ENCODE assay signal across 21 cellular contexts in the genomic region with DNA sequence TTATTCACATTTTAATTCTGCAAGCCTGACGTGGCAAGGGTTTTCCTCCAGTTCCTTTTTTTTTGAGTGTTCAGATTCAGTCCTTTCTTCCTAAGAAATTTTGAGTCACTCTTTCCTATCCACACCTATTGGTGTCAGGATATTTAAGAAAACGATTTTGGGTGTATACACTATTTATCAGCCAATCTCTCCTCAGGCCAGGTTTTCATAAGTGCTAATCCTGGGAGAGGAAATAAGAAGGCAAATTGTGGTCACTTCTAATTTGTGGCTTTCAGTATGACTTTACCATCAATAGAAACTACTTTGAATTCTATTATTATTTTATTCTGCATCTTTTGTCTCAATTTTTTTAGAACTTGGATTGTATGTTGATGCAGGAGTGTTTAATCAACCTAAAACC.
A peak's percentile ranks its signal among the peaks of the same experiment; 100 is the strongest.
DNase-seq lines count a peak whose midpoint lies in the region; ATAC-seq and TF ChIP-seq lines count a peak whose summit lies in the region.
"Had no signal": no experiment of that assay in that cellular context is flagged by ENCODE, and none has a peak within 500 bp of the region (broad histone marks: within the 10 kb centered on the region; RNA-seq: fewer than 3 reads in every experiment).

No MANE protein-coding gene starts in this region.

- H3K9me3 Mint-ChIP-seq in activated naive CD8-positive, alpha-beta T cell treated with anti-CD3 and anti-CD28 coated beads, Interleukin-2, amount 50 U/mL, for 24 hours: no peaks in the 10 kb centered on the region
- peaks cover 3% of the 10 kb centered on the region for H3K9me3 Mint-ChIP-seq in activated naive CD8-positive, alpha-beta T cell treated with anti-CD3 and anti-CD28 coated beads for 36 hours
- peaks cover 8% of the 10 kb centered on the region for H3K9me3 Mint-ChIP-seq in activated T-helper 17 cell treated with anti-CD3 and anti-CD28 coated beads, Interleukin-2, amount 50 U/mL, for 72 hours
- H3K9me3 Mint-ChIP-seq in stimulated activated naive B cell treated with anti-CD40 and anti-IgM and Interleukin-4, amounts not matched to agents 10 μg/mL and 1 μg/mL and 100 μg/mL, for 72 hours: peaks cover 7% of the 10 kb centered on the region in 2 donors

- no peak for DNase-seq in activated naive CD8-positive, alpha-beta T cell treated with anti-CD3 and anti-CD28 coated beads, Interleukin-2, amount 50 U/mL, for 24 hours
- no peak for DNase-seq in activated naive CD8-positive, alpha-beta T cell treated with anti-CD3 and anti-CD28 coated beads for 36 hours
- peak; percentile 65 for DNase-seq in M059J (ENCODE audit: low read depth)
- DNase-seq in stimulated activated naive B cell treated with anti-CD40 and anti-IgM and Interleukin-4, amounts not matched to agents 10 μg/mL and 1 μg/mL and 100 μg/mL, for 72 hours: no peak
- DNase-seq in esophagus muscularis mucosa (ENCODE audit: extremely low spot score): no peak
- DNase-seq in stimulated activated naive CD4-positive, alpha-beta T cell treated with Interleukin-2 at 50 U/mL for 16 hours (lab: John Stamatoyannopoulos, UW): no peak
- DNase-seq in T1000 (lab: John Stamatoyannopoulos, UW): no peak
- DNase-seq: BE2C; CD4-positive, alpha-beta T cell; CD8-positive, alpha-beta memory T cell; DMS 273 treated with DMSO at 0.1 percent for 48 hours; DMS79; EL; GDM1; GM23248; H7; HCEC 1CT had no signal

- H3K27me3 ChIP-seq in esophagus muscularis mucosa: no peaks in the 10 kb centered on the region
- H3K27me3 ChIP-seq: BE2C; BLaER1 treated with 17β-estradiol and CSF1 and Interleukin-3, amounts not matched to agents 10 nM and 100 nM had no signal

- no peak for TF ChIP-seq CTCF in esophagus muscularis mucosa (IDR thresholded peaks at IDR 0.05)

- H3K36me3 ChIP-seq in esophagus muscularis mucosa: no peaks in the 10 kb centered on the region
- H3K36me3 ChIP-seq: BE2C; BLaER1 treated with 17β-estradiol and CSF1 and Interleukin-3, amounts not matched to agents 10 nM and 100 nM had no signal

- no peak for TF ChIP-seq POLR2A in esophagus muscularis mucosa (IDR thresholded peaks at IDR 0.05; ENCODE audit: low read depth)

- intact Hi-C loops in esophagus muscularis mucosa (cut with DNase I): no loop called here

- H3K27ac Mint-ChIP-seq in activated naive CD8-positive, alpha-beta T cell treated with anti-CD3 and anti-CD28 coated beads, Interleukin-2, amount 50 U/mL, for 24 hours: no peak overlapping the region
- H3K27ac Mint-ChIP-seq in activated naive CD8-positive, alpha-beta T cell treated with anti-CD3 and anti-CD28 coated beads for 36 hours: no peak overlapping the region
- no peak overlapping the region for H3K27ac Mint-ChIP-seq in activated T-helper 17 cell treated with anti-CD3 and anti-CD28 coated beads, Interleukin-2, amount 50 U/mL, for 72 hours
- no peak overlapping the region for H3K27ac Mint-ChIP-seq in stimulated activated naive B cell treated with anti-CD40 and anti-IgM and Interleukin-4, amounts not matched to agents 10 μg/mL and 1 μg/mL and 100 μg/mL, for 72 hours
- H3K27ac Mint-ChIP-seq: CD14-positive monocyte; CD4-positive, alpha-beta T cell; CD8-positive, alpha-beta memory T cell had no signal

- 55% methylated on average over 2 of the region's 2 CpGs for WGBS in esophagus muscularis mucosa

- H3K27ac ChIP-seq in esophagus muscularis mucosa (replicated peaks in 1 of 4): no peak overlapping the region
- H3K27ac ChIP-seq: 22Rv1; BLaER1 treated with 17β-estradiol and CSF1 and Interleukin-3, amounts not matched to agents 10 nM and 100 nM; GM23248 had no signal

- no peaks in the 10 kb centered on the region for H3K27me3 Mint-ChIP-seq in activated naive CD8-positive, alpha-beta T cell treated with anti-CD3 and anti-CD28 coated beads, Interleukin-2, amount 50 U/mL, for 24 hours
- H3K27me3 Mint-ChIP-seq in activated naive CD8-positive, alpha-beta T cell treated with anti-CD3 and anti-CD28 coated beads for 36 hours: no peaks in the 10 kb centered on the region
- H3K27me3 Mint-ChIP-seq in activated T-helper 17 cell treated with anti-CD3 and anti-CD28 coated beads, Interleukin-2, amount 50 U/mL, for 72 hours: no peaks in the 10 kb centered on the region
- no peaks in the 10 kb centered on the region for H3K27me3 Mint-ChIP-seq in stimulated activated naive B cell treated with anti-CD40 and anti-IgM and Interleukin-4, amounts not matched to agents 10 μg/mL and 1 μg/mL and 100 μg/mL, for 72 hours
- H3K27me3 Mint-ChIP-seq: CD4-positive, alpha-beta T cell; CD8-positive, alpha-beta memory T cell had no signal

- no peak overlapping the region for H3K4me3 ChIP-seq in esophagus muscularis mucosa
- H3K4me3 ChIP-seq: BLaER1 treated with 17β-estradiol and CSF1 and Interleukin-3, amounts not matched to agents 10 nM and 100 nM; GM23248 had no signal

- H3K4me1 ChIP-seq in esophagus muscularis mucosa: no peaks in the 10 kb centered on the region
- H3K4me1 ChIP-seq: BE2C had no signal

- ATAC-seq in activated naive CD8-positive, alpha-beta T cell treated with anti-CD3 and anti-CD28 coated beads, Interleukin-2, amount 50 U/mL, for 24 hours: peak; percentile 57
- ATAC-seq in activated T-helper 17 cell treated with anti-CD3 and anti-CD28 coated beads, Interleukin-2, amount 50 U/mL, for 72 hours (replicated peaks): peak; percentile 18
- ATAC-seq in stimulated activated naive B cell treated with anti-CD40 and anti-IgM and Interleukin-4, amounts not matched to agents 10 μg/mL and 1 μg/mL and 100 μg/mL, for 72 hours (replicated peaks): peak; percentile 62 to 69

- H3K4me3 Mint-ChIP-seq in activated naive CD8-positive, alpha-beta T cell treated with anti-CD3 and anti-CD28 coated beads, Interleukin-2, amount 50 U/mL, for 24 hours: no peak overlapping the region
- no peak overlapping the region for H3K4me3 Mint-ChIP-seq in activated naive CD8-positive, alpha-beta T cell treated with anti-CD3 and anti-CD28 coated beads for 36 hours
- H3K4me3 Mint-ChIP-seq in activated T-helper 17 cell treated with anti-CD3 and anti-CD28 coated beads, Interleukin-2, amount 50 U/mL, for 72 hours: no peak overlapping the region
- H3K4me3 Mint-ChIP-seq in stimulated activated naive B cell treated with anti-CD40 and anti-IgM and Interleukin-4, amounts not matched to agents 10 μg/mL and 1 μg/mL and 100 μg/mL, for 72 hours: no peak overlapping the region
- H3K4me3 Mint-ChIP-seq: CD14-positive monocyte; CD4-positive, alpha-beta T cell; CD8-positive, alpha-beta memory T cell had no signal

- H3K36me3 Mint-ChIP-seq in activated naive CD8-positive, alpha-beta T cell treated with anti-CD3 and anti-CD28 coated beads, Interleukin-2, amount 50 U/mL, for 24 hours (ENCODE audit: low read depth): peaks cover 1% of the 10 kb centered on the region
- peaks cover 1% of the 10 kb centered on the region for H3K36me3 Mint-ChIP-seq in activated naive CD8-positive, alpha-beta T cell treated with anti-CD3 and anti-CD28 coated beads for 36 hours
- H3K36me3 Mint-ChIP-seq in activated T-helper 17 cell treated with anti-CD3 and anti-CD28 coated beads, Interleukin-2, amount 50 U/mL, for 72 hours (ENCODE audit: low read depth): no peaks in the 10 kb centered on the region
- no peaks in the 10 kb centered on the region for H3K36me3 Mint-ChIP-seq in stimulated activated naive B cell treated with anti-CD40 and anti-IgM and Interleukin-4, amounts not matched to agents 10 μg/mL and 1 μg/mL and 100 μg/mL, for 72 hours
- H3K36me3 Mint-ChIP-seq: CD14-positive monocyte; CD8-positive, alpha-beta memory T cell had no signal

- peaks cover 14% of the 10 kb centered on the region for H3K4me1 Mint-ChIP-seq in activated naive CD8-positive, alpha-beta T cell treated with anti-CD3 and anti-CD28 coated beads, Interleukin-2, amount 50 U/mL, for 24 hours
- H3K4me1 Mint-ChIP-seq in activated naive CD8-positive, alpha-beta T cell treated with anti-CD3 and anti-CD28 coated beads for 36 hours: peaks cover 13% of the 10 kb centered on the region
- H3K4me1 Mint-ChIP-seq in activated T-helper 17 cell treated with anti-CD3 and anti-CD28 coated beads, Interleukin-2, amount 50 U/mL, for 72 hours: no peaks in the 10 kb centered on the region
- no peaks in the 10 kb centered on the region for H3K4me1 Mint-ChIP-seq in stimulated activated naive B cell treated with anti-CD40 and anti-IgM and Interleukin-4, amounts not matched to agents 10 μg/mL and 1 μg/mL and 100 μg/mL, for 72 hours
- H3K4me1 Mint-ChIP-seq: CD14-positive monocyte had no signal

- no peaks in the 10 kb centered on the region for H3K9me3 ChIP-seq in esophagus muscularis mucosa
- H3K9me3 ChIP-seq: BE2C had no signal

- no peak for TF ChIP-seq EP300 in esophagus muscularis mucosa (IDR thresholded peaks at IDR 0.05)
